In genomic region chr1:1358433-1359201, GRCh38 we compare ENCODE assay signal across 1 cellular context.
TF ChIP-seq lines count a peak whose summit lies in the region.

Gene MXRA8, minus strand, starts transcription at chr1:1358555. Its CDS starts 51 bp downstream, at chr1:1358504.

TF ChIP-seq in HepG2, 621 proteins besides CTCF, POLR2A, EP300 and RAD21 (continued from another document and continues in another):
- TF ChIP-seq HNF1A (IDR thresholded peaks at IDR 0.05; ENCODE audit: low read depth) (no peak), HNF1A (CRISPR knock-in tag; IDR thresholded peaks at IDR 0.05; ENCODE audit: borderline replicate concordance) (peak; percentile 33; the same call in 1 of the 2 replicates), RFX3 (CRISPR knock-in tag; IDR thresholded peaks at IDR 0.05) (no peak), RFXAP (CRISPR knock-in tag; IDR thresholded peaks at IDR 0.05; ENCODE audit: borderline replicate concordance) (no peak), PAX8 (CRISPR knock-in tag; IDR thresholded peaks at IDR 0.05; ENCODE audit: borderline replicate concordance) (0 out of 2 replicates have a peak, but pooled peaks have one; percentile 26), THAP9 (CRISPR knock-in tag; IDR thresholded peaks at IDR 0.05; ENCODE audit: borderline replicate concordance) (peak; percentile 29; the same call in 1 of the 2 replicates), ZNF274 (CRISPR knock-in tag; IDR thresholded peaks at IDR 0.05) (0 out of 2 replicates have a peak, but pooled peaks have one; percentile 50), ISL2 (CRISPR knock-in tag; IDR thresholded peaks at IDR 0.05) (no peak), NFKBIZ (CRISPR knock-in tag; IDR thresholded peaks at IDR 0.05) (peak; percentile 8; the same call in 1 of the 2 replicates), SIN3A (IDR thresholded peaks at IDR 0.05; ENCODE audit: borderline replicate concordance, low read depth, low read length) (peak; percentile 41; the same call in 1 of the 2 replicates), NR2F1 (CRISPR knock-in tag; IDR thresholded peaks at IDR 0.05) (peak in 1 of 2 experiments; percentile 19; a peak in 1 of 4 replicates), MZF1 (CRISPR knock-in tag; IDR thresholded peaks at IDR 0.05; ENCODE audit: borderline replicate concordance) (0 out of 2 replicates have a peak, but pooled peaks have one; percentile 17), RBFOX2 (IDR thresholded peaks at IDR 0.05; ENCODE audit: low read depth, low read length) (peak; percentile 72), SRSF1 (optimal IDR thresholded peaks at IDR 0.05; ENCODE audit: low read depth, low read length) (peak; percentile 94), ZBTB39 (CRISPR knock-in tag; IDR thresholded peaks at IDR 0.05) (0 out of 2 replicates have a peak, but pooled peaks have one; percentile 23), SOX5 (CRISPR knock-in tag; IDR thresholded peaks at IDR 0.05; ENCODE audit: borderline replicate concordance) (peak; percentile 37; the same call in 1 of the 2 replicates), PREB (CRISPR knock-in tag; IDR thresholded peaks at IDR 0.05) (no peak), CENPX (CRISPR knock-in tag; IDR thresholded peaks at IDR 0.05) (no peak), MTA1 (CRISPR knock-in tag; IDR thresholded peaks at IDR 0.05; ENCODE audit: borderline replicate concordance) (0 out of 2 replicates have a peak, but pooled peaks have one; percentile 20), TGIF2 (CRISPR knock-in tag; IDR thresholded peaks at IDR 0.05) (no peak; the same call in none of the 2 replicates), KLF6 (CRISPR knock-in tag; IDR thresholded peaks at IDR 0.05) (peak; percentile 20; the same call in 1 of the 2 replicates), FOXO1 (CRISPR knock-in tag; IDR thresholded peaks at IDR 0.05) (peak; percentile 7; the same call in 1 of the 2 replicates), ZNF263 (CRISPR knock-in tag; IDR thresholded peaks at IDR 0.05) (0 out of 2 replicates have a peak, but pooled peaks have one; percentile 20), ZNF597 (CRISPR knock-in tag; IDR thresholded peaks at IDR 0.05) (no peak), U2AF1 (optimal IDR thresholded peaks at IDR 0.05; ENCODE audit: low read depth, low read length) (peak; percentile 21), HNF4A (CRISPR knock-in tag; IDR thresholded peaks at IDR 0.05) (no peak), HNF1B (CRISPR knock-in tag; IDR thresholded peaks at IDR 0.05) (peak; percentile 38; the same call in 1 of the 2 replicates), ZNF747 (CRISPR knock-in tag; IDR thresholded peaks at IDR 0.05; ENCODE audit: borderline replicate concordance) (no peak), NRL (CRISPR knock-in tag; IDR thresholded peaks at IDR 0.05; ENCODE audit: borderline replicate concordance) (no peak), AGO1 (IDR thresholded peaks at IDR 0.05; ENCODE audit: low read depth, low read length, poor library complexity, severe bottlenecking) (peak; percentile 92), ZNF512 (CRISPR knock-in tag; IDR thresholded peaks at IDR 0.05) (no peak), MIER2 (CRISPR knock-in tag; IDR thresholded peaks at IDR 0.05) (0 out of 2 replicates have a peak, but pooled peaks have one; percentile 17), MYC (CRISPR knock-in tag; IDR thresholded peaks at IDR 0.05; ENCODE audit: borderline replicate concordance) (peak; percentile 51), ZNF761 (CRISPR knock-in tag; conservative IDR thresholded peaks at IDR 0.05) (0 out of 2 replicates have a peak, but pooled peaks have one; percentile 32), SOX13 (IDR thresholded peaks at IDR 0.05) (no peak), SOX13 (CRISPR knock-in tag; conservative IDR thresholded peaks at IDR 0.05 in 1 of 2, IDR thresholded peaks at IDR 0.05 in 1 of 2) (peak in 1 of 2 experiments; percentile 43; a peak in 2 of 4 replicates), E2F5 (CRISPR knock-in tag; conservative IDR thresholded peaks at IDR 0.05) (no peak), HDAC2 (CRISPR knock-in tag; IDR thresholded peaks at IDR 0.05) (no peak), MED8 (CRISPR knock-in tag; IDR thresholded peaks at IDR 0.05; ENCODE audit: insufficient replicate concordance) (peak; percentile 58), ZFX (CRISPR knock-in tag; IDR thresholded peaks at IDR 0.05; ENCODE audit: low read depth) (peak; percentile 86), ZNF841 (CRISPR knock-in tag; IDR thresholded peaks at IDR 0.05; ENCODE audit: borderline replicate concordance) (no peak), ZNF430 (CRISPR knock-in tag; IDR thresholded peaks at IDR 0.05) (peak; percentile 82), MTERF4 (CRISPR knock-in tag; IDR thresholded peaks at IDR 0.05) (peak; percentile 56; the same call in 1 of the 2 replicates), TBX2 (CRISPR knock-in tag; IDR thresholded peaks at IDR 0.05; ENCODE audit: borderline replicate concordance) (peak; percentile 52; the same call in 1 of the 2 replicates), ZBTB1 (CRISPR knock-in tag; IDR thresholded peaks at IDR 0.05; ENCODE audit: borderline replicate concordance) (no peak)
